2 cellular contexts compared by ENCODE assay signal in genomic region chr2:17646096-17646554, GRCh38.
TF ChIP-seq lines count a peak whose summit lies in the region.

No MANE protein-coding gene starts in this region.

TF ChIP-seq in HCT116, 20 proteins besides CTCF, POLR2A, EP300 and RAD21 (continued from another document):
- peak; percentile 26; the same call in 1 of the 2 replicates for TF ChIP-seq MAX (IDR thresholded peaks at IDR 0.05)

TF ChIP-seq in GM12878, 131 proteins besides CTCF, POLR2A, EP300 and RAD21 (continued from another document):
- TF ChIP-seq IRF3 (IDR thresholded peaks at IDR 0.05) (no peak), SPI1 (IDR thresholded peaks at IDR 0.05; ENCODE audit: borderline replicate concordance, insufficient read depth, low read depth, low read length) (peak; percentile 74), NFYA (IDR thresholded peaks at IDR 0.05; ENCODE audit: borderline replicate concordance, low read depth, low read length) (no peak), KDM1A (IDR thresholded peaks at IDR 0.05; ENCODE audit: borderline replicate concordance) (no peak), SUPT20H (IDR thresholded peaks at IDR 0.05; ENCODE audit: borderline replicate concordance, control insufficient read depth, low read depth, low read length) (no peak), SMARCA5 (IDR thresholded peaks at IDR 0.05) (no peak), NKRF (conservative IDR thresholded peaks at IDR 0.05) (no peak), PKNOX1 (IDR thresholded peaks at IDR 0.05) (peak; percentile 66), NFIC (IDR thresholded peaks at IDR 0.05; ENCODE audit: low read depth, low read length) (no peak), ATF7 (IDR thresholded peaks at IDR 0.05; ENCODE audit: low read depth) (peak; percentile 56), JUNB (IDR thresholded peaks at IDR 0.05) (peak; percentile 65), RUNX3 (IDR thresholded peaks at IDR 0.05; ENCODE audit: low read length) (no peak), MEF2A (IDR thresholded peaks at IDR 0.05; ENCODE audit: insufficient read depth, low read depth, low read length) (0 out of 2 replicates have a peak, but pooled peaks have one; percentile 12), ELK1 (IDR thresholded peaks at IDR 0.05; ENCODE audit: low read depth, low read length) (no peak; the same call in 1 of the 2 replicates), TCF3 (IDR thresholded peaks at IDR 0.05; ENCODE audit: borderline replicate concordance, insufficient read depth, low read depth, low read length) (peak; percentile 49; the same call in 1 of the 2 replicates), HCFC1 (IDR thresholded peaks at IDR 0.05; ENCODE audit: low read length) (no peak), CREM (IDR thresholded peaks at IDR 0.05; ENCODE audit: low read depth) (no peak), SMAD1 (IDR thresholded peaks at IDR 0.05; ENCODE audit: low read depth, partially characterized antibody) (no peak), EED (IDR thresholded peaks at IDR 0.05; ENCODE audit: low read depth) (no peak), SREBF2 (IDR thresholded peaks at IDR 0.05; ENCODE audit: low read length) (no peak), NBN (IDR thresholded peaks at IDR 0.05) (0 out of 2 replicates have a peak, but pooled peaks have one; percentile 47), SMC3 (IDR thresholded peaks at IDR 0.05; ENCODE audit: borderline replicate concordance, low read length) (peak; percentile 90), TBL1XR1 (IDR thresholded peaks at IDR 0.05; ENCODE audit: low read depth, low read length) (no peak), BHLHE40 (IDR thresholded peaks at IDR 0.05; ENCODE audit: borderline replicate concordance in 1 of 2, low read depth in 2 of 2, low read length in 1 of 2) (0 out of 4 replicates have a peak, but pooled peaks of 1 of the 2 experiments have one; percentile 29), RAD51 (IDR thresholded peaks at IDR 0.05) (0 out of 2 replicates have a peak, but pooled peaks have one; percentile 6), RELB (IDR thresholded peaks at IDR 0.05; ENCODE audit: low read depth) (0 out of 2 replicates have a peak, but pooled peaks have one; percentile 10), TCF12 (IDR thresholded peaks at IDR 0.05; ENCODE audit: low read depth, low read length) (peak; percentile 84; the same call in 1 of the 2 replicates), RCOR1 (conservative IDR thresholded peaks at IDR 0.05; ENCODE audit: low read depth, low read length) (no peak), ZNF207 (IDR thresholded peaks at IDR 0.05; ENCODE audit: borderline replicate concordance) (no peak), YY1 (IDR thresholded peaks at IDR 0.05; ENCODE audit: low read depth, low read length) (peak; percentile 61; the same call in 1 of the 2 replicates), PBX3 (IDR thresholded peaks at IDR 0.05; ENCODE audit: insufficient replicate concordance, low read depth, low read length) (peak; percentile 55), KLF5 (IDR thresholded peaks at IDR 0.05; ENCODE audit: partially characterized antibody) (no peak), ZNF217 (IDR thresholded peaks at IDR 0.05) (no peak), ZBED1 (IDR thresholded peaks at IDR 0.05; ENCODE audit: borderline replicate concordance) (no peak), IKZF1 (conservative IDR thresholded peaks at IDR 0.05) (peak; percentile 26; the same call in 1 of the 2 replicates), TARDBP (IDR thresholded peaks at IDR 0.05; ENCODE audit: borderline replicate concordance) (no peak), ASH2L (IDR thresholded peaks at IDR 0.05; ENCODE audit: borderline replicate concordance, low read depth) (no peak), CBX5 (IDR thresholded peaks at IDR 0.05; ENCODE audit: low read depth) (0 out of 2 replicates have a peak, but pooled peaks have one; percentile 49)
TF ChIP-seq in GM12878: peak in this region for 18.
